ENCODE assay signal across 16 cellular contexts in genomic region chr10:12750526-12751201, GRCh38.
"Had no signal": no experiment of that assay in that cellular context is flagged by ENCODE, and none has a peak within 500 bp of the region (broad histone marks: within the 10 kb centered on the region; RNA-seq: fewer than 3 reads in every experiment).

No MANE protein-coding gene starts in this region.

- FAIRE-seq: colon, endothelial cell of umbilical vein, kidney had no signal

- H3K4me1 ChIP-seq: prostate gland, transverse colon had no signal

- H3K9me3 ChIP-seq: gastroesophageal sphincter, prostate gland, SK-N-SH, transverse colon had no signal

- H3K9ac ChIP-seq: SK-N-SH had no signal

- H3K4me2 ChIP-seq: SK-N-SH had no signal

- H3K27me3 ChIP-seq: gastroesophageal sphincter, transverse colon had no signal

- H3K4me3 ChIP-seq: gastroesophageal sphincter, prostate gland, transverse colon had no signal

- H3K36me3 ChIP-seq: gastroesophageal sphincter, prostate gland, transverse colon had no signal

- DNase-seq: activated B cell treated with CpG ODN at 0.5 μM for 24 hours; activated CD4-positive, alpha-beta T cell treated with anti-CD3 and anti-CD28 coated beads, Interleukin-2, amount 10 ng/mL, durations not matched to agents 7 days and 5 days; activated CD8-positive, alpha-beta memory T cell treated with anti-CD3 and anti-CD28 coated beads for 24 hours; activated naive CD4-positive, alpha-beta T cell treated with anti-CD3 and anti-CD28 coated beads, Interleukin-2, amount 50 U/mL, for 16 hours; amygdala; kidney; SK-N-SH; stimulated activated CD4-positive, alpha-beta T cell treated with anti-CD3 and anti-CD28 coated beads, Interleukin-2, amount 100 ng/mL, for 24 hours; stimulated activated naive CD4-positive, alpha-beta T cell; substantia nigra; transverse colon had no signal

- H3K27ac ChIP-seq: gastroesophageal sphincter, prostate gland, transverse colon had no signal

- ATAC-seq: gastroesophageal sphincter, sciatic nerve had no signal
